In the genomic region with DNA sequence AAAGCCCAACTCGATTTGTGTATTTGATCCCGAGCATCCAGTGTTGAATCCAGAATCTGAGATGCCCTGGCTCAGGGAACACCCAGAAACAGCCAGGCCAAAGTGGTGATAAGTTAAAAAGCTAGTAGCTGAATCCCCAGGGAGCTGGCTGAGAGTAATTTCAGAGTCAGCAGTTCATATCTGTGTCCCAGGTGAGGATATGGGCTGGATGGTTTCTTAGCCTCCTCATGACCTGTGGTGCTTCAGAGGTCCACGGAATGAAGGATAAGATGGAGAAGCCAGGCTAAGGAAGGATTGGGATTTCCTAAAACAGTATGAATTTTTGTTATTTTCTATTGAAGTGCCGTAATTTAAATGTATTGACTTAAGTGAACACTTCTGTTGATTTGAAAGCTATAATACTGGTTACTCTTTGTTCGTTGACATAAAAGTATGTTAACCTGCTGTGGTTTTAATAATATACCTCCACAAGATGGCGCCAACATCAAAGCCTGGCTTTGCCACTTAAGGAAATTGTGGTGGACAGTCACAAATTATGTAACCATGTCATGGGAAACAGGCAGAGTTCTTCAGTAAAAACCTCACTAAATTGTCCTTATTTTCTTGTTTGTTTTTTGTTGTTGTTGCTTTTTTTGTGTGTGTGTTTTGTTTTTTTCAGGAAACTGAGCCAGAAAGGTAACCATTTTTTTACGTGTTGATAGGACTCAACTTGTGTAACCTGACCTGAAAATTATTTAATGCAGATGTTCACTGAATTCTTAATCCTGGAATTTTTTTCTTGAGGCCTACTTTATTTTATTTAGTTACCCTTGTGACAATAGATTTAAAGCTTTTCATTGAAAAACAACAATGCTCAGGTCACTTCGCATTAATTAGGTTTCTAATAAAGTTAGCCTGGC, we compare ENCODE assay signal across 8 cellular contexts. TPM values are rescaled to one million over a fixed set of nuclear protein-coding genes. Genes with fewer than 3 reads are reported as not detected.
DNase-seq lines count a peak whose midpoint lies in the region; ATAC-seq, FAIRE-seq and TF ChIP-seq lines count a peak whose summit lies in the region.

No MANE protein-coding gene starts in this region.

- H3K9me3 ChIP-seq in RWPE2 (ENCODE audit: severe bottlenecking) (no peaks in the 10 kb centered on the region), right cardiac atrium (ENCODE audit: control insufficient read depth, low read length) (no peaks in the 10 kb centered on the region), small intestine (ENCODE audit: control insufficient read depth, low read depth) (no peaks in the 10 kb centered on the region)

- DNase-seq in DMS114 treated with DMSO at 0.1 percent for 48 hours (lab: John Stamatoyannopoulos, UW; ENCODE audit: unreplicated experiment) = peak; percentile 55
- DNase-seq in LNCaP clone FGC (ENCODE audit: low read depth) = peak; percentile 71
- no peak for DNase-seq in RWPE2 (ENCODE audit: low spot score)
- DNase-seq in amniotic epithelial cell (ENCODE audit: low read depth) = peak; percentile 78
- DNase-seq in right cardiac atrium = peak; percentile 47 to 65 (median 48)
- peak; percentile 89 for DNase-seq in small intestine

- H3K27ac ChIP-seq in RWPE2 (ENCODE audit: poor library complexity, severe bottlenecking) (peak overlapping the region; percentile 76), right cardiac atrium (ENCODE audit: low read length) (no peak overlapping the region), small intestine (ENCODE audit: low read depth in 1 of 2, low read length in 1 of 2) (peak overlapping the region in 1 of 2 donors; percentile 17)

- H3K4me1 ChIP-seq in RWPE2 (ENCODE audit: insufficient read depth, poor library complexity, severe bottlenecking) (peaks cover 44% of the 10 kb centered on the region), right cardiac atrium (ENCODE audit: control insufficient read depth, insufficient read depth, low read length) (peaks cover 7% of the 10 kb centered on the region), small intestine (ENCODE audit: control insufficient read depth in 2 of 2, insufficient read depth in 1 of 2, low read depth in 1 of 2, low read length in 1 of 2) (no peaks in the 10 kb centered on the region)

- 57% methylated on average over 8 of the region's 8 CpGs for WGBS in right cardiac atrium
- WGBS in small intestine, 3 donors = 55 to 60% (median 57%) methylated on average over 8 of the region's 8 CpGs

- TF ChIP-seq CTCF in LNCaP clone FGC (IDR thresholded peaks at IDR 0.05; ENCODE audit: control insufficient read depth, extremely low read depth, insufficient read depth) (peak; percentile 72), RWPE2 (IDR thresholded peaks at IDR 0.05; ENCODE audit: poor library complexity, severe bottlenecking) (peak; percentile 91)

- ATAC-seq in GM21423 (IDR thresholded peaks at IDR 0.05; ENCODE audit: unreplicated experiment) (peak; percentile 51), RWPE2 (ENCODE audit: low read depth) (peak; percentile 17; the same call in 1 of the 3 replicates), right cardiac atrium (peak; percentile 61 to 64), HG03139 (IDR thresholded peaks at IDR 0.05; ENCODE audit: unreplicated experiment) (no peak)

- intact Hi-C loops in right cardiac atrium (cut with DNase I) = loop anchor here (5.0 to 10.0 kb wide), 5 partner anchors 191 to 423 kb away; partner anchors contain the start of gene CDKN2B (in 2 of the 4)

- H3K27me3 ChIP-seq in RWPE2 (ENCODE audit: insufficient read depth, poor library complexity, severe bottlenecking) = no peaks in the 10 kb centered on the region
- H3K27me3 ChIP-seq in right cardiac atrium (ENCODE audit: control insufficient read depth, insufficient read depth) = no peaks in the 10 kb centered on the region
- H3K27me3 ChIP-seq in small intestine (ENCODE audit: control insufficient read depth in 2 of 2, insufficient read depth in 2 of 2, low read length in 2 of 2) = no peaks in the 10 kb centered on the region

- H3K4me3 ChIP-seq in LNCaP clone FGC (ENCODE audit: low read depth, low read length) = no peak overlapping the region
- H3K4me3 ChIP-seq in RWPE2 (ENCODE audit: severe bottlenecking) = no peak overlapping the region
- no peak overlapping the region for H3K4me3 ChIP-seq in right cardiac atrium (ENCODE audit: low read length)
- H3K4me3 ChIP-seq in small intestine (ENCODE audit: low read depth in 1 of 2, low read length in 2 of 2) = no peak overlapping the region

- H3K36me3 ChIP-seq in RWPE2 (ENCODE audit: low read depth) (peaks cover 90% of the 10 kb centered on the region), small intestine (ENCODE audit: control insufficient read depth in 2 of 2, insufficient read depth in 2 of 2, low read length in 2 of 2) (peaks cover 4 to 9% of the 10 kb centered on the region in 2 donors)

- peak; percentile 91 for FAIRE-seq in small intestine (lab: Jason Lieb, UNC)

RNA-seq across cellular contexts. Expression of gene MTAP, which starts 11.4 kb away (rescaled TPM):
- 10 to 100 TPM; 20.8 to 22.3 (median 22.2) TPM for total RNA-seq in right cardiac atrium
- 7.4 TPM for polyA plus RNA-seq in right cardiac atrium
- polyA plus RNA-seq in small intestine = 10 to 100 TPM in 1 of 3 donors, 1 to 10 TPM in 2; 3.0 to 15.3 (median 5.8) TPM
